ENCODE assay signal across 29 cellular contexts in the genomic region with DNA sequence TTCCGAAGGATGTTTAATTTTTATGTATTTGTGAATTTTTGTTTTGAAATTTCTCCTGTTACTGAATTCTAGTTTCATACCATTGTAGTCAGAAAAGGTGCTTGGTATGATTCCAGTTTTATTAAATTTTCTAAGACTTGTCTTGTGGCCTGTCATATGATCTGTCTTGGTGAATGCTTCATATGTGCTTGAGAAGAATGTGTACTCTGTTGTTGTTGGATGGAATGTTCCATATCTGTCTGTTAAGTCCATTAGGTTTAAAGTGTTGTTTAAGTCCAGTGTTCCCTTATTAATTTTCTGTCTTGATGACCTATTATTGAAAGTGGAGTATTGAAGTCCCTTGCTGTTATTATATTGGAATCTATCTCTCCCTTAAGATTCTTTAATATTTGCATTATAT.
"Had no signal": no experiment of that assay in that cellular context is flagged by ENCODE, and none has a peak within 500 bp of the region (broad histone marks: within the 10 kb centered on the region; RNA-seq: fewer than 3 reads in every experiment).

No MANE protein-coding gene starts in this region.

- H3K4me3 ChIP-seq: stomach, suprapubic skin, testis, thoracic aorta, thyroid gland, tibial artery, tibial nerve, transverse colon, upper lobe of left lung, upper lobe of right lung, uterus, vagina had no signal

- H3K4me1 Mint-ChIP-seq: stimulated activated effector memory CD8-positive, alpha-beta T cell treated with anti-CD3 and anti-CD28 coated beads, Interleukin-12 subunit alpha, Interleukin-12 subunit beta, amount 100 ng/mL, for 72 hours; stimulated activated memory B cell treated with anti-CD40 and anti-IgM and Interleukin-4, amounts not matched to agents 10 μg/mL and 1 μg/mL and 100 μg/mL, for 72 hours; stimulated activated naive B cell treated with anti-CD40 and anti-IgM and Interleukin-4, amounts not matched to agents 10 μg/mL and 1 μg/mL and 100 μg/mL, for 72 hours; stimulated activated naive CD8-positive, alpha-beta T cell treated with anti-CD3 and anti-CD28 coated beads, Interleukin-15, amount 100 ng/mL, for 72 hours had no signal

- H3K27ac Mint-ChIP-seq: stimulated activated effector memory CD8-positive, alpha-beta T cell treated with anti-CD3 and anti-CD28 coated beads, Interleukin-12 subunit alpha, Interleukin-12 subunit beta, amount 100 ng/mL, for 72 hours; stimulated activated memory B cell treated with anti-CD40 and anti-IgM and Interleukin-4, amounts not matched to agents 10 μg/mL and 1 μg/mL and 100 μg/mL, for 72 hours; stimulated activated naive B cell treated with anti-CD40 and anti-IgM and Interleukin-4, amounts not matched to agents 10 μg/mL and 1 μg/mL and 100 μg/mL, for 72 hours; stimulated activated naive CD8-positive, alpha-beta T cell treated with anti-CD3 and anti-CD28 coated beads, Interleukin-15, amount 100 ng/mL, for 72 hours; stimulated activated naive CD8-positive, alpha-beta T cell treated with anti-CD3 and anti-CD28 coated beads, Interleukin-15, Interleukin-2, amounts not matched to agents 100 ng/mL and 50 ng/mL, for 24 hours; type B pancreatic cell had no signal

- H3K27me3 Mint-ChIP-seq: stimulated activated memory B cell treated with anti-CD40 and anti-IgM and Interleukin-4, amounts not matched to agents 10 μg/mL and 1 μg/mL and 100 μg/mL, for 72 hours; stimulated activated naive B cell treated with anti-CD40 and anti-IgM and Interleukin-4, amounts not matched to agents 10 μg/mL and 1 μg/mL and 100 μg/mL, for 72 hours; stimulated activated naive CD8-positive, alpha-beta T cell treated with anti-CD3 and anti-CD28 coated beads, Interleukin-15, amount 100 ng/mL, for 72 hours; type B pancreatic cell had no signal

- H3K36me3 Mint-ChIP-seq: stimulated activated effector memory CD8-positive, alpha-beta T cell treated with anti-CD3 and anti-CD28 coated beads, Interleukin-12 subunit alpha, Interleukin-12 subunit beta, amount 100 ng/mL, for 72 hours; stimulated activated memory B cell treated with anti-CD40 and anti-IgM and Interleukin-4, amounts not matched to agents 10 μg/mL and 1 μg/mL and 100 μg/mL, for 72 hours; stimulated activated naive B cell treated with anti-CD40 and anti-IgM and Interleukin-4, amounts not matched to agents 10 μg/mL and 1 μg/mL and 100 μg/mL, for 72 hours had no signal

- FAIRE-seq: urothelium cell line had no signal

- DNase-seq: stimulated activated CD4-positive, alpha-beta T cell treated with anti-CD3 and anti-CD28 coated beads, Interleukin-2, amount 100 ng/mL, for 48 hours; stimulated activated CD4-positive, alpha-beta T cell treated with anti-CD3 and anti-CD28 coated beads, Interleukin-4, amount 100 ng/mL, for 1 hour; stimulated activated CD4-positive, alpha-beta T cell treated with anti-CD3 and anti-CD28 coated beads, Interleukin-4, amount 100 ng/mL, for 24 hours; stimulated activated CD4-positive, alpha-beta T cell treated with anti-CD3 and anti-CD28 coated beads, Interleukin-4, amount 100 ng/mL, for 4 hours; stimulated activated CD8-positive, alpha-beta memory T cell treated with anti-CD3 and anti-CD28 coated beads, Interleukin-4, amount 100 ng/mL, for 48 hours; stimulated activated naive B cell treated with anti-CD40 and anti-IgM and Interleukin-4, amounts not matched to agents 10 μg/mL and 1 μg/mL and 100 μg/mL, for 72 hours; stimulated activated naive CD4-positive, alpha-beta T cell; stimulated activated naive CD4-positive, alpha-beta T cell treated with Interleukin-2 at 50 U/mL for 16 hours; stimulated activated naive CD8-positive, alpha-beta T cell treated with anti-CD3 and anti-CD28 coated beads, Interleukin-15, amount 100 ng/mL, for 72 hours; stimulated activated naive CD8-positive, alpha-beta T cell treated with anti-CD3 and anti-CD28 coated beads, Interleukin-15, Interleukin-2, amounts not matched to agents 100 U/mL and 50 U/mL, for 24 hours; stomach; substantia nigra; testis; thyroid gland; tibial artery; transverse colon; trophoblast cell; upper lobe of left lung; upper lobe of right lung; uterus had no signal

- H3K4me3 Mint-ChIP-seq: stimulated activated effector memory CD8-positive, alpha-beta T cell treated with anti-CD3 and anti-CD28 coated beads, Interleukin-12 subunit alpha, Interleukin-12 subunit beta, amount 100 ng/mL, for 72 hours; stimulated activated memory B cell treated with anti-CD40 and anti-IgM and Interleukin-4, amounts not matched to agents 10 μg/mL and 1 μg/mL and 100 μg/mL, for 72 hours; stimulated activated naive B cell treated with anti-CD40 and anti-IgM and Interleukin-4, amounts not matched to agents 10 μg/mL and 1 μg/mL and 100 μg/mL, for 72 hours; stimulated activated naive CD8-positive, alpha-beta T cell treated with anti-CD3 and anti-CD28 coated beads, Interleukin-15, amount 100 ng/mL, for 72 hours; stimulated activated naive CD8-positive, alpha-beta T cell treated with anti-CD3 and anti-CD28 coated beads, Interleukin-15, Interleukin-2, amounts not matched to agents 100 ng/mL and 50 ng/mL, for 24 hours; type B pancreatic cell had no signal
